In genomic region chr6:132812756-132813172, GRCh38 we compare ENCODE assay signal across 8 cellular contexts. TPM values are rescaled to one million over a fixed set of nuclear protein-coding genes. Genes with fewer than 3 reads are reported as not detected.
DNase-seq lines count a peak whose midpoint lies in the region; ATAC-seq and TF ChIP-seq lines count a peak whose summit lies in the region.

No MANE protein-coding gene starts in this region.

- TF ChIP-seq CTCF in HCT116 (IDR thresholded peaks at IDR 0.05 in 2 of 3, conservative IDR thresholded peaks at IDR 0.05 in 1 of 3; ENCODE audit: borderline replicate concordance in 1 of 3, insufficient read depth in 1 of 3, low read depth in 2 of 3, low read length in 2 of 3), result no peak
- TF ChIP-seq CTCF in Panc1 (IDR thresholded peaks at IDR 0.05), result no peak
- no peak for TF ChIP-seq CTCF in fibroblast of lung (conservative IDR thresholded peaks at IDR 0.05 in 1 of 2, IDR thresholded peaks at IDR 0.05 in 1 of 2; ENCODE audit: low read depth in 1 of 2, low read length in 2 of 2)

- CTCF ChIA-PET in HCT116 (lab: Charles Lee), result interaction anchor here (1.1 to 1.3 kb wide), 2 partner anchors 13 to 14 kb away, joined by 4 read pairs; partner anchors contain the start of gene SLC18B1
- CTCF ChIA-PET in Panc1 (lab: Charles Lee), result interaction anchor here (0.6 to 1.8 kb wide), 4 partner anchors 13 to 282 kb away, joined by 3 to 5 read pairs (median 4); partner anchors contain the start of gene SLC18B1

- no peak for TF ChIP-seq RAD21 in HCT116 (IDR thresholded peaks at IDR 0.05; ENCODE audit: low read depth)

- POLR2A ChIA-PET in HCT116 (lab: Charles Lee) (no interaction called here), Panc1 (lab: Charles Lee) (interaction anchor here (0.6 kb wide), 4 partner anchors 18 to 1250 kb away, joined by 3 to 9 read pairs (median 4); no protein-coding TSS in a partner anchor)

- H2AFZ ChIP-seq in HCT116 (ENCODE audit: low read depth, low read length, poor library complexity, severe bottlenecking) (peak overlapping the region; percentile 29), fibroblast of lung (ENCODE audit: low read length) (peak overlapping the region; percentile 87)

- H3K36me3 ChIP-seq in HCT116 (ENCODE audit: control insufficient read depth in 1 of 2, insufficient read depth in 2 of 2, low read length in 2 of 2) (peaks cover 19 to 31% of the 10 kb centered on the region in 2 experiments), Panc1 (ENCODE audit: control insufficient read depth, insufficient read depth, low read length) (peaks cover 29% of the 10 kb centered on the region), fibroblast of lung (ENCODE audit: control insufficient read depth, insufficient read depth, low read length) (peaks cover 8% of the 10 kb centered on the region), rectal smooth muscle tissue (ENCODE audit: control insufficient read depth, insufficient read depth, low read length) (peaks cover 17% of the 10 kb centered on the region)

- RAD21 ChIA-PET in HCT116 (lab: Charles Lee; ENCODE audit: low non-redundant PET in 1 of 2, low total read pairs in 2 of 2, uncharacterized antibody in 2 of 2, unreplicated experiment in 2 of 2), result interaction anchor here in 1 of 2 experiments (0.7 kb wide), 1 partner anchor 45 kb away, joined by 4 read pairs; no protein-coding TSS in a partner anchor

- H4K20me1 ChIP-seq in HCT116 (ENCODE audit: insufficient read depth) (peaks cover 27% of the 10 kb centered on the region), fibroblast of lung (ENCODE audit: control insufficient read depth, extremely low read depth, insufficient read depth, low read length) (no peaks in the 10 kb centered on the region)

- peaks cover 9 to 46% of the 10 kb centered on the region in 2 experiments for H3K4me1 ChIP-seq in HCT116 (ENCODE audit: control insufficient read depth in 1 of 2, insufficient read depth in 2 of 2, low read length in 2 of 2)
- peaks cover 18% of the 10 kb centered on the region for H3K4me1 ChIP-seq in Panc1 (ENCODE audit: control insufficient read depth, insufficient read depth, low read length)
- H3K4me1 ChIP-seq in fibroblast of lung (ENCODE audit: control insufficient read depth, extremely low read depth, insufficient read depth, low read length), result peaks cover 5% of the 10 kb centered on the region
- peaks cover 24% of the 10 kb centered on the region for H3K4me1 ChIP-seq in rectal smooth muscle tissue (ENCODE audit: control insufficient read depth, insufficient read depth, low read length)

- ATAC-seq in HCT116 (no peak), Panc1 (no peak)

- TF ChIP-seq POLR2A in HCT116 (IDR thresholded peaks at IDR 0.05; ENCODE audit: borderline replicate concordance, extremely low read depth, insufficient read depth, insufficient read length), result no peak

- H3K9ac ChIP-seq in HCT116 (ENCODE audit: low read length), result peak overlapping the region; percentile 88
- peak overlapping the region; percentile 38 for H3K9ac ChIP-seq in fibroblast of lung (ENCODE audit: insufficient read depth, low read length)
- peak overlapping the region; percentile 60 for H3K9ac ChIP-seq in rectal smooth muscle tissue (ENCODE audit: low read length)

- H3K4me3 ChIP-seq in HCT116 (replicated peaks in 1 of 2; ENCODE audit: low read depth in 1 of 2, low read length in 2 of 2) (peak overlapping the region; percentile 94 to 95), Panc1 (ENCODE audit: low read depth in 2 of 2, low read length in 2 of 2) (peak overlapping the region; percentile 73 to 99), fibroblast of lung (replicated peaks in 1 of 4; ENCODE audit: control extremely low read depth in 1 of 4, insufficient read depth in 1 of 4, low read depth in 3 of 4, low read length in 4 of 4) (peak overlapping the region; percentile 81 to 98 (median 85)), rectal smooth muscle tissue (ENCODE audit: low read length) (peak overlapping the region; percentile 79)

- no peaks in the 10 kb centered on the region for H3K9me2 ChIP-seq in HCT116 (ENCODE audit: insufficient read depth)

- H3K4me2 ChIP-seq in HCT116 (ENCODE audit: low read length) (peak overlapping the region; percentile 79), fibroblast of lung (ENCODE audit: extremely low read depth, insufficient read depth, low read length) (peak overlapping the region; percentile 99)

- H3K79me2 ChIP-seq in HCT116 (ENCODE audit: insufficient read depth, low read length) (peaks cover 34% of the 10 kb centered on the region), fibroblast of lung (ENCODE audit: control insufficient read depth, insufficient read depth, low read length) (peaks cover 31% of the 10 kb centered on the region)

- DNase-seq in DMS 273 (lab: John Stamatoyannopoulos, UW; ENCODE audit: unreplicated experiment) (peak; percentile 39), DMS 273 treated with DMSO at 0.1 percent for 48 hours (lab: John Stamatoyannopoulos, UW) (no peak), HCT116 (ENCODE audit: low read depth, low spot score) (no peak), Panc1 (ENCODE audit: low read depth, low spot score) (no peak), fibroblast of lung (ENCODE audit: low read depth in 2 of 2) (no peak), AG08395 (ENCODE audit: low spot score) (no peak), cerebellar cortex (ENCODE audit: low spot score) (no peak)

- H3K9me3 ChIP-seq in HCT116 (ENCODE audit: control insufficient read depth in 1 of 2, insufficient read depth in 1 of 2, low read depth in 1 of 2, low read length in 2 of 2) (no peaks in the 10 kb centered on the region), Panc1 (ENCODE audit: control insufficient read depth, insufficient read depth, low read depth, low read length) (no peaks in the 10 kb centered on the region), fibroblast of lung (ENCODE audit: control insufficient read depth, insufficient read depth, low read depth, low read length) (no peaks in the 10 kb centered on the region)

- H3K27ac ChIP-seq in HCT116 (ENCODE audit: low read depth, low read length), result peak overlapping the region; percentile 93
- peak overlapping the region; percentile 94 for H3K27ac ChIP-seq in Panc1 (ENCODE audit: low read length)
- peak overlapping the region; percentile 87 for H3K27ac ChIP-seq in fibroblast of lung (ENCODE audit: insufficient read depth, low read length)
- peak overlapping the region; percentile 89 for H3K27ac ChIP-seq in rectal smooth muscle tissue (ENCODE audit: low read depth, low read length)

- BruUV-seq in HCT116 (replicated peaks; lab: Mats Ljungman, UMichigan), result no TSS peak
- no TSS peak for BruUV-seq in Panc1 (replicated peaks; lab: Mats Ljungman, UMichigan)

- intact Hi-C loops in HCT116 (cut with micrococcal nuclease) (loop anchor here (2.0 to 5.0 kb wide), 2 partner anchors 14 to 285 kb away; partner anchors contain the start of gene SLC18B1), Panc1 (cut with micrococcal nuclease; ENCODE audit: unreplicated experiment) (no loop called here)

- no peaks in the 10 kb centered on the region for H3K27me3 ChIP-seq in HCT116 (ENCODE audit: insufficient read depth, low read length)
- peaks cover 7% of the 10 kb centered on the region; the same call in 1 of the 2 replicates for H3K27me3 ChIP-seq in Panc1 (ENCODE audit: control insufficient read depth, insufficient read depth, low read length)
- peaks cover 5% of the 10 kb centered on the region for H3K27me3 ChIP-seq in fibroblast of lung (ENCODE audit: control insufficient read depth, insufficient read depth, low read length)
- no peaks in the 10 kb centered on the region for H3K27me3 ChIP-seq in rectal smooth muscle tissue (ENCODE audit: control insufficient read depth, insufficient read depth, low read length)

- in situ Hi-C loops in Panc1 (cut with HindIII; ENCODE audit: low pct_unique_long_range_greater_than_20kb, low sequenced_read_pairs), result no loop called here

TF ChIP-seq in HCT116, 20 proteins besides CTCF, POLR2A, EP300 and RAD21:
- TF ChIP-seq CBX3 (IDR thresholded peaks at IDR 0.05; ENCODE audit: low read depth) (no peak), SIN3A (IDR thresholded peaks at IDR 0.05; ENCODE audit: low read depth) (no peak), YY1 (IDR thresholded peaks at IDR 0.05; ENCODE audit: extremely low read depth, insufficient replicate concordance, low read depth, low read length) (no peak)

RNA-seq across cellular contexts. Expression of gene RPS12, which starts 1.6 kb away (rescaled TPM):
- total RNA-seq in HCT116 (2021; ENCODE audit: unreplicated experiment), result 1,660 TPM
- polyA plus RNA-seq in HCT116 (2012), result 6,608 and 8,847 TPM in 2 replicates
- total RNA-seq in Panc1 (2021; ENCODE audit: unreplicated experiment), result 1,010 TPM
- 1,742 TPM for polyA plus RNA-seq in Panc1 (2012; ENCODE audit: insufficient read length)
- 1,467 and 1,811 TPM in 2 replicates for total RNA-seq in fibroblast of lung
- 3,327 and 3,609 TPM in 2 replicates for polyA plus RNA-seq in fibroblast of lung
- polyA plus RNA-seq in fibroblast of lung (2012), result 3,229 and 3,256 TPM in 2 replicates
- 1,163 and 1,270 TPM in 2 replicates for polyA minus RNA-seq in fibroblast of lung (ENCODE audit: low replicate concordance)

RNA-seq across cellular contexts. Expression of gene SLC18B1, which starts 14.3 kb away (rescaled TPM):
- total RNA-seq in HCT116 (2021; ENCODE audit: unreplicated experiment) (18.1 TPM), Panc1 (2021; ENCODE audit: unreplicated experiment) (0.67 TPM), fibroblast of lung (7.2 and 8.1 TPM in 2 replicates)
- polyA plus RNA-seq in HCT116 (2012), result 6.6 and 8.7 TPM in 2 replicates
- 0.51 TPM for polyA plus RNA-seq in Panc1 (2012; ENCODE audit: insufficient read length)
- 4.9 and 5.9 TPM in 2 replicates for polyA plus RNA-seq in fibroblast of lung
- 2.9 and 3.0 TPM in 2 replicates for polyA plus RNA-seq in fibroblast of lung (2012)
- 1.4 TPM in 2 replicates for polyA minus RNA-seq in fibroblast of lung (ENCODE audit: low replicate concordance)

RNA-seq across cellular contexts. Expression of gene VNN2, which starts 55.1 kb away (rescaled TPM):
- 0.37 TPM for total RNA-seq in HCT116 (2021; ENCODE audit: unreplicated experiment)
- not detected in 2 replicates for polyA plus RNA-seq in HCT116 (2012)
- 0.18 TPM for total RNA-seq in Panc1 (2021; ENCODE audit: unreplicated experiment)
- polyA plus RNA-seq in Panc1 (2012; ENCODE audit: insufficient read length), result not detected
- under 0.01 and 0.33 TPM in 2 replicates for total RNA-seq in fibroblast of lung
- polyA plus RNA-seq in fibroblast of lung, result 0.06 and 0.42 TPM in 2 replicates
- polyA plus RNA-seq in fibroblast of lung (2012), result 0.07 and 0.44 TPM in 2 replicates
- not detected in 2 replicates for polyA minus RNA-seq in fibroblast of lung (ENCODE audit: low replicate concordance)

Comparison
In these comparisons a context has a peak if more than half of its experiments do, and no peak if none do; other contexts are left out.
1. H3K9ac ChIP-seq: peak in every context shown above with its lines; median percentile 88 in HCT116; 60 in rectal smooth muscle tissue; 38 in fibroblast of lung.